In genomic region chr18:4126939-4127338, GRCh38 we compare ENCODE assay signal across 10 cellular contexts.
"Had no signal": no experiment of that assay in that cellular context is flagged by ENCODE, and none has a peak within 500 bp of the region (broad histone marks: within the 10 kb centered on the region; RNA-seq: fewer than 3 reads in every experiment).

No MANE protein-coding gene starts in this region.

- H3K4me1 Mint-ChIP-seq: IgD-negative memory B cell had no signal

- DNase-seq: GM23248, GOT3, H9, HCEC 1CT, KBM-7 had no signal

- H2AFZ ChIP-seq: GM23248 had no signal

- H3K27me3 Mint-ChIP-seq: IgD-negative memory B cell had no signal

- H3K36me3 Mint-ChIP-seq: IgD-negative memory B cell had no signal

- H3K4me3 ChIP-seq: GM23248 had no signal

- H3K9me3 Mint-ChIP-seq: H9 had no signal

- H3K27ac Mint-ChIP-seq: IgD-negative memory B cell had no signal

- H3K27ac ChIP-seq: GM23248, HL-60, KMS-11 had no signal

- ATAC-seq: HepG2 had no signal

- H3K4me3 Mint-ChIP-seq: H9, IgD-negative memory B cell had no signal

- FAIRE-seq: H54, HepG2 had no signal

- H3K9ac ChIP-seq: GM23248, KMS-11 had no signal
